In the genomic region with DNA sequence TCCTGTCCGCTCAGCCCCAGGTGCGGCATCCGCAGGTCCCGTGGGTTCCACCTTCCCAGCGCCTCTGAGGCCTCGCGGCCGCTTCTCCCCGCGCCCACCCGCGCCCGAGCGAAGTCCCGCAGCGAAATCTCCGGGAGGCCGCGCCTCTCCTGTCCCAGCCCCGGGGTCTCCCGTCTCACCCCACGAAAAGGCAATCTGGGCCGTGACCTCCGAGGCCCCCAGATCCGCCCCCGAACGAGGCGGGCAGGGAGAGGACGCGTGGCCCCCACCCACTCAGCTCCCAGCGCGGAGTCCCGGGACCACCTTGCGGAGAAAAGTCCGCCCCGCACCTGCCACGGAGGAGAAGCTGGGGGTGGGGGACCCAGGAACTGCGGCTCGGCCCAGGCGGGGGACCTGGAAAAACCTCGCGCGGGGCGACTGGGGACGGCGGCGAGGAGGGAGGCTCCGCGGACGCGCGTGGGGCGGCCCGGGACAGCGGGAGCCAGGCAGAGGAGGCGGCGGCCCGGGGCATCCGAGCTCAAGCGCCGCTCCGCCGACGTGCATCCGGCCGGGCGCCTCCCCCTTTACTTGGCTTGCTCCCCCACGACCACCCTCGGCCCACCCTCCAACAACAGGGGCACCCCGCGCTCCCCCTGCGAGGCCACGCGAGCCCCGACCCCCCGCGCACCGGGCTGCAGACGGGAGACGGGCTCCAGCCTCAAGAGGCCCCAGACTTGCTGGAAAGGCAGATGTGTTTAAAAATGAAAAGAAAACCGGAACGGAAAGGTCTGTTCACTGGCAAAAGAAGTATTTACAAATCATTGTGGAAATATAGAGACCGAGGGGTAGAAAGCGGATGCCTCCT, we compare ENCODE assay signal across 9 cellular contexts. TPM values are rescaled to one million over a fixed set of nuclear protein-coding genes. Genes with fewer than 3 reads are reported as not detected.
DNase-seq lines count a peak whose midpoint lies in the region; ATAC-seq, FAIRE-seq and TF ChIP-seq lines count a peak whose summit lies in the region.
"Had no signal": no experiment of that assay in that cellular context is flagged by ENCODE, and none has a peak within 500 bp of the region (broad histone marks: within the 10 kb centered on the region; RNA-seq: fewer than 3 reads in every experiment).

No MANE protein-coding gene starts in this region.

- peak overlapping the region; percentile 9 to 50 for H3K4me3 ChIP-seq in gastroesophageal sphincter
- peak overlapping the region; percentile 10 to 46 (median 41) for H3K4me3 ChIP-seq in skeletal muscle tissue (ENCODE audit: low read length in 3 of 3)
- H3K4me3 ChIP-seq in PC-3 (ENCODE audit: low read length) = no peak overlapping the region

- TF ChIP-seq CTCF in gastroesophageal sphincter (IDR thresholded peaks at IDR 0.05) (no peak), D721Med (IDR thresholded peaks at IDR 0.05; ENCODE audit: insufficient read depth, missing control alignments) (no peak), PC-3 (conservative IDR thresholded peaks at IDR 0.05; ENCODE audit: low read depth, low read length) (no peak)

- FAIRE-seq in urothelium cell line (lab: Jason Lieb, UNC) (no peak), D721Med (lab: Jason Lieb, UNC) (no peak)

- H3K27me3 Mint-ChIP-seq in activated T-helper 2 cell treated with anti-CD3 and anti-CD28 coated beads, Interferon-gamma antibody, Interleukin-2, Interleukin-4, amounts not matched to agents 10 μg/mL and 5 μg/mL and 100 μg/mL, durations not matched to agents 14 hours and 24 hours and 36 hours (ENCODE audit: low read depth) = peaks cover 31% of the 10 kb centered on the region

- H3F3A ChIP-seq in PC-3 (ENCODE audit: low read length, unreplicated experiment) = no peaks in the 10 kb centered on the region

- H3K4me3 Mint-ChIP-seq in activated T-helper 2 cell treated with anti-CD3 and anti-CD28 coated beads, Interferon-gamma antibody, Interleukin-2, Interleukin-4, amounts not matched to agents 10 μg/mL and 5 μg/mL and 100 μg/mL, durations not matched to agents 14 hours and 24 hours and 36 hours (ENCODE audit: low read depth) = peak overlapping the region; percentile 8

- H3K27me3 ChIP-seq in gastroesophageal sphincter (peaks cover 42% of the 10 kb centered on the region), skeletal muscle tissue (ENCODE audit: control insufficient read depth in 3 of 3, insufficient read depth in 3 of 3, low read length in 3 of 3) (peaks cover 6 to 13% (median 9%) of the 10 kb centered on the region in 3 donors), PC-3 (ENCODE audit: low read length) (no peaks in the 10 kb centered on the region)

- no peak overlapping the region for H3K4me2 ChIP-seq in PC-3 (ENCODE audit: low read length)

- BruUV-seq in PC-3 (replicated peaks; lab: Mats Ljungman, UMichigan) = no TSS peak

- no peak for TF ChIP-seq POLR2A in gastroesophageal sphincter (IDR thresholded peaks at IDR 0.05)

- ATAC-seq in gastroesophageal sphincter = no peak
- no peak for ATAC-seq in PC-3

- intact Hi-C loops in activated T-helper 2 cell treated with anti-CD3 and anti-CD28 coated beads, Interferon-gamma antibody, Interleukin-2, Interleukin-4, amounts not matched to agents 10 μg/mL and 5 μg/mL and 100 μg/mL, durations not matched to agents 14 hours and 24 hours and 36 hours (cut with micrococcal nuclease) = no loop called here
- intact Hi-C loops in head of caudate nucleus (cut with DNase I) (no loop called here), PC-3 (cut with micrococcal nuclease) (no loop called here)

- H3K9me3 ChIP-seq in gastroesophageal sphincter (no peaks in the 10 kb centered on the region), skeletal muscle tissue (ENCODE audit: control insufficient read depth in 3 of 3, low read length in 3 of 3) (no peaks in the 10 kb centered on the region), PC-3 (ENCODE audit: low read length) (no peaks in the 10 kb centered on the region)

- CTCF ChIA-PET in PC-3 (lab: Charles Lee) = no interaction called here

- DNase-seq in GM03348 (ENCODE audit: low spot score) = peak; percentile 38
- no peak for DNase-seq in activated T-helper 2 cell treated with anti-CD3 and anti-CD28 coated beads, Interferon-gamma antibody, Interleukin-2, Interleukin-4, amounts not matched to agents 10 μg/mL and 5 μg/mL and 100 μg/mL, durations not matched to agents 14 hours and 24 hours and 36 hours (ENCODE audit: low spot score)
- DNase-seq in urothelium cell line (ENCODE audit: low spot score) = no peak
- DNase-seq in D721Med (ENCODE audit: insufficient read length, low spot score) = no peak
- no peak for DNase-seq in head of caudate nucleus
- no peak for DNase-seq in PC-3
- DNase-seq: NCI-H446 treated with DMSO at 0.1 percent for 48 hours had no signal

- no peaks in the 10 kb centered on the region for H3K36me3 Mint-ChIP-seq in activated T-helper 2 cell treated with anti-CD3 and anti-CD28 coated beads, Interferon-gamma antibody, Interleukin-2, Interleukin-4, amounts not matched to agents 10 μg/mL and 5 μg/mL and 100 μg/mL, durations not matched to agents 14 hours and 24 hours and 36 hours (ENCODE audit: low read depth)

- 21 to 67% methylated on average over 2 to 3 of the region's 84 CpGs for WGBS in gastroesophageal sphincter (ENCODE audit: low coverage in 1 of 2), 2 donors

- no peak overlapping the region for H2AFZ ChIP-seq in PC-3 (ENCODE audit: low read length)

- H3K9me2 ChIP-seq in PC-3 (replicated peaks; ENCODE audit: low read length) = no peaks in the 10 kb centered on the region

- no peak overlapping the region for H3K27ac ChIP-seq in gastroesophageal sphincter
- no peak overlapping the region for H3K27ac ChIP-seq in skeletal muscle tissue (ENCODE audit: low read depth, low read length)
- H3K27ac ChIP-seq in PC-3 (ENCODE audit: low read length) = no peak overlapping the region

- no peak overlapping the region for H3K9ac ChIP-seq in skeletal muscle tissue (ENCODE audit: low read depth in 1 of 3, low read length in 3 of 3)
- H3K9ac ChIP-seq in PC-3 (ENCODE audit: low read length) = no peak overlapping the region

- H3K4me1 ChIP-seq in gastroesophageal sphincter (peaks cover 0 to 16% (median 9%) of the 10 kb centered on the region in 3 donors), skeletal muscle tissue (ENCODE audit: control insufficient read depth in 3 of 3, insufficient read depth in 3 of 3, low read length in 3 of 3) (peaks cover 0 to 3% (median 0%) of the 10 kb centered on the region in 3 donors), PC-3 (ENCODE audit: insufficient read depth, low read length) (no peaks in the 10 kb centered on the region)

- POLR2A ChIA-PET in PC-3 (lab: Charles Lee; ENCODE audit: unreplicated experiment) = no interaction called here

- no peak overlapping the region for H3K27ac Mint-ChIP-seq in activated T-helper 2 cell treated with anti-CD3 and anti-CD28 coated beads, Interferon-gamma antibody, Interleukin-2, Interleukin-4, amounts not matched to agents 10 μg/mL and 5 μg/mL and 100 μg/mL, durations not matched to agents 14 hours and 24 hours and 36 hours

- H3K36me3 ChIP-seq in gastroesophageal sphincter (no peaks in the 10 kb centered on the region), skeletal muscle tissue (ENCODE audit: control insufficient read depth in 3 of 3, insufficient read depth in 3 of 3, low read length in 3 of 3) (no peaks in the 10 kb centered on the region), PC-3 (ENCODE audit: low read depth, low read length) (no peaks in the 10 kb centered on the region)

- no peaks in the 10 kb centered on the region for H3K79me2 ChIP-seq in PC-3 (ENCODE audit: low read length)

- no peaks in the 10 kb centered on the region for H4K20me1 ChIP-seq in PC-3 (ENCODE audit: low read length)

- H3K9me3 Mint-ChIP-seq in activated T-helper 2 cell treated with anti-CD3 and anti-CD28 coated beads, Interferon-gamma antibody, Interleukin-2, Interleukin-4, amounts not matched to agents 10 μg/mL and 5 μg/mL and 100 μg/mL, durations not matched to agents 14 hours and 24 hours and 36 hours = no peaks in the 10 kb centered on the region

- peaks cover 17% of the 10 kb centered on the region for H3K4me1 Mint-ChIP-seq in activated T-helper 2 cell treated with anti-CD3 and anti-CD28 coated beads, Interferon-gamma antibody, Interleukin-2, Interleukin-4, amounts not matched to agents 10 μg/mL and 5 μg/mL and 100 μg/mL, durations not matched to agents 14 hours and 24 hours and 36 hours (ENCODE audit: low read depth)

- no peak for TF ChIP-seq EP300 in gastroesophageal sphincter (IDR thresholded peaks at IDR 0.05)

RNA-seq across cellular contexts. Expression of gene RNF32, which starts 33.0 kb away (rescaled TPM):
- 2.9 and 3.4 TPM in 2 replicates for total RNA-seq in activated T-helper 2 cell treated with anti-CD3 and anti-CD28 coated beads, Interferon-gamma antibody, Interleukin-2, Interleukin-4, amounts not matched to agents 10 μg/mL and 5 μg/mL and 100 μg/mL, durations not matched to agents 14 hours and 24 hours and 36 hours
- total RNA-seq in gastroesophageal sphincter (under 1 TPM in 2 of 4 donors, not detected in 2; 0.35 to 0.67 TPM), skeletal muscle tissue (0.52 TPM), PC-3 (2014; rRNA removed) (1.7 and 2.2 TPM in 2 replicates)
